Comparison of ENCODE assay signal across 32 cellular contexts in the genomic region with DNA sequence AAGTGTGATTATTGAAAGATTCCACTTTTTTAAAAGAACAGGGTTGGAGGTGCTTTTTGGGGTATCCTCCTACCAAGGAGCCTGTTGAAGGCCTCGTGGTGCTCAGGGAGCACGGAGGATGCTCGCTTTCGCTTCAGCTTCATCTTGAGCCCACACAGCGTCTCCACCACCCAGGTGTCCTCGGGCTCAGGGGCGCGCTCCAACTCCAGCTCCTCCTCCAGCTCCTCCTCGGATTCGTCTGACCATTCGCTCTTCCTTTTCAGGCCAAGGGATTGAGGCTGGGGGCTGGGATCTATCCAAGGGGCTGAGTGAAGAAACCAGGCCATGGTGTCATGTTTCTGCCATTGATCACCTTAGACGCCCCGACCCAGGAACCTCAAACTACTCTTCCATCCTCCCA. TPM values are rescaled to one million over a fixed set of nuclear protein-coding genes. Genes with fewer than 3 reads are reported as not detected.
"Had no signal": no experiment of that assay in that cellular context is flagged by ENCODE, and none has a peak within 500 bp of the region (broad histone marks: within the 10 kb centered on the region; RNA-seq: fewer than 3 reads in every experiment).

No MANE protein-coding gene starts in this region.

- DNase-seq: cortex of kidney; dermis blood vessel endothelial cell; dorsolateral prefrontal cortex; effector CD4-positive, alpha-beta T cell; effector memory CD4-positive, alpha-beta T cell; esophagus squamous epithelium; foreskin fibroblast; foreskin melanocyte; gastrocnemius medialis; glutamatergic neuron; heart right ventricle; hippocampal formation; kidney; kidney glomerular epithelial cell; left colon; left ventricle myocardium superior; lower lobe of right lung; mesenchymal stem cell; mucosa of descending colon; naive B cell had no signal

- H3K27ac ChIP-seq: dorsolateral prefrontal cortex, esophagus squamous epithelium, gastrocnemius medialis, heart right ventricle, left lung, lower lobe of right lung had no signal

- FAIRE-seq: colon, endothelial cell of umbilical vein, islet of Langerhans, kidney had no signal

- H3K4me3 ChIP-seq: dorsolateral prefrontal cortex, esophagus squamous epithelium, gastrocnemius medialis, heart right ventricle, left lung, lower lobe of right lung, mucosa of descending colon had no signal

- H3K27me3 ChIP-seq: gastrocnemius medialis had no signal

- H3K36me3 Mint-ChIP-seq: mesothelial cell of epicardium had no signal

- ATAC-seq: gastrocnemius medialis, heart right ventricle, left colon, left lung, left ventricle myocardium superior, lower lobe of right lung, mucosa of descending colon had no signal

- H3K36me3 ChIP-seq: esophagus squamous epithelium, gastrocnemius medialis, heart right ventricle, left lung, lower lobe of right lung had no signal

- H3K9me3 ChIP-seq: esophagus squamous epithelium, gastrocnemius medialis, left lung, lower lobe of right lung, mucosa of descending colon had no signal

- H3K27ac Mint-ChIP-seq: mesothelial cell of epicardium, naive B cell had no signal

- H3K9me3 Mint-ChIP-seq: mesothelial cell of epicardium had no signal

- H3K4me1 ChIP-seq: esophagus squamous epithelium, gastrocnemius medialis, heart right ventricle, left lung, lower lobe of right lung had no signal

- H3K4me3 Mint-ChIP-seq: mesothelial cell of epicardium had no signal

- H3K4me1 Mint-ChIP-seq: mesothelial cell of epicardium, naive B cell had no signal

RNA-seq across cellular contexts. Expression of gene SPDYE4, which starts 1.2 kb away (rescaled TPM):
- total RNA-seq: dermis blood vessel endothelial cell, dorsolateral prefrontal cortex, endothelial cell of umbilical vein, epithelial cell of proximal tubule, esophagus squamous epithelium, gastrocnemius medialis, glomerular endothelial cell, heart right ventricle, kidney, left colon, left lung, left ventricle myocardium superior, lower leg skin, lower lobe of right lung, lung microvascular endothelial cell, mesenteric fat pad, mesothelial cell of epicardium, mucosa of descending colon, myocyte had no signal
- polyA plus RNA-seq: endothelial cell of umbilical vein, esophagus, heart right ventricle had no signal

RNA-seq across cellular contexts. Expression of gene CCDC42, which starts 12.6 kb away (rescaled TPM):
- total RNA-seq: dermis blood vessel endothelial cell, endothelial cell of umbilical vein, epithelial cell of proximal tubule, esophagus squamous epithelium, gastrocnemius medialis, glomerular endothelial cell, kidney, left colon, left lung, left ventricle myocardium superior, lower leg skin, lower lobe of right lung, lung microvascular endothelial cell, mesenteric fat pad, mucosa of descending colon, myocyte had no signal
- polyA plus RNA-seq: endothelial cell of umbilical vein, esophagus, heart right ventricle had no signal

RNA-seq across cellular contexts. Expression of gene MFSD6L, which starts 42.0 kb away (rescaled TPM):
- total RNA-seq: dermis blood vessel endothelial cell, endothelial cell of umbilical vein, epithelial cell of proximal tubule, gastrocnemius medialis, left ventricle myocardium superior, lung microvascular endothelial cell, mesenteric fat pad, myocyte had no signal
- polyA plus RNA-seq: endothelial cell of umbilical vein had no signal
